Comparison of ENCODE assay signal across 8 cellular contexts in the genomic region with DNA sequence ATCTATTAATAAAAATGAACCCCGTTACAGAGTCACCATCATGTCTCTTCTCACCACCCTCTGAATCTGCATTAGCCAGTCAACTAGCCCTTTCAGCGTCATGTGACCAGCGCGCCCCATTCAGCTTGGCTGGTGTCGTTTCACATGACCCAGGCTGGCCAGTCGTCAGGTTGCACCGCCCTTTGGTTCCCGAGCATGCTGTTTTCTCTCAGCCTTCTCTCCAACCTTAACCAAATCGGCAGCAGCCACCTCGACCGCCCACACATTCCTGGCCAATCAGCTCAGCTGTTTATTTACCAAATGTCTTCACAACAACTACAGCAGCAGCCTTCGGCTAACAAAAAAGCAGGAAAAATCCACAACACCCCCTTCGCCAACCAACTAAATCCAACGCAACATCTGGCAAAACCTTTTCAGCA. TPM values are rescaled to one million over a fixed set of nuclear protein-coding genes. Genes with fewer than 3 reads are reported as not detected.
DNase-seq lines count a peak whose midpoint lies in the region; ATAC-seq, FAIRE-seq and TF ChIP-seq lines count a peak whose summit lies in the region.

No MANE protein-coding gene starts in this region.

- ATAC-seq in HG02852 (IDR thresholded peaks at IDR 0.05; ENCODE audit: unreplicated experiment) = no peak
- ATAC-seq in HG03442 (IDR thresholded peaks at IDR 0.05; ENCODE audit: unreplicated experiment) = no peak

- DNase-seq in ELF-1 (ENCODE audit: low read depth, low spot score) (peak; percentile 81), bronchial epithelial cell (ENCODE audit: low read depth) (peak; percentile 56), lung microvascular endothelial cell (ENCODE audit: low read depth in 2 of 2) (peak; percentile 32 to 36), cortex of kidney (lab: John Stamatoyannopoulos, UW) (no peak)
- peak; percentile 43 to 61 for DNase-seq in stimulated activated CD8-positive, alpha-beta memory T cell treated with anti-CD3 and anti-CD28 coated beads, Interleukin-7, amount 100 ng/mL, for 48 hours (ENCODE audit: extremely low read depth in 1 of 2, low read depth in 1 of 2)

- H3K4me3 ChIP-seq in WI38 (ENCODE audit: low read depth, low read length) = peak overlapping the region; percentile 1; the same call in 1 of the 2 replicates
- no peak overlapping the region for H3K4me3 ChIP-seq in bronchial epithelial cell (ENCODE audit: low read depth, low read length)

- H3K27me3 ChIP-seq in bronchial epithelial cell (ENCODE audit: control insufficient read depth, insufficient read depth, low read length) = no peaks in the 10 kb centered on the region

- H3K36me3 ChIP-seq in bronchial epithelial cell (ENCODE audit: control insufficient read depth, insufficient read depth, low read length) = peaks cover 28% of the 10 kb centered on the region

- FAIRE-seq in bronchial epithelial cell (lab: Jason Lieb, UNC) = no peak

- TF ChIP-seq CTCF in WI38 (IDR thresholded peaks at IDR 0.05; ENCODE audit: low read depth, low read length) = no peak
- no peak for TF ChIP-seq CTCF in bronchial epithelial cell (IDR thresholded peaks at IDR 0.05; ENCODE audit: insufficient read depth, low read length, severe bottlenecking)

RNA-seq across cellular contexts. Expression of a gene that starts 5.6 kb away (rescaled TPM):
- total RNA-seq in bronchial epithelial cell (200 and 206 TPM in 2 replicates), lung microvascular endothelial cell (191 and 296 TPM in 2 replicates)

RNA-seq across cellular contexts. Expression of a gene that starts 52.5 kb away (rescaled TPM):
- 13.7 and 19.6 TPM in 2 replicates for total RNA-seq in bronchial epithelial cell
- total RNA-seq in lung microvascular endothelial cell = 8.7 and 9.5 TPM in 2 replicates
